11 cellular contexts compared by ENCODE assay signal in genomic region chr4:108247511-108248088, GRCh38.
DNase-seq lines count a peak whose midpoint lies in the region; ATAC-seq and TF ChIP-seq lines count a peak whose summit lies in the region.
"Had no signal": no experiment of that assay in that cellular context is flagged by ENCODE, and none has a peak within 500 bp of the region (broad histone marks: within the 10 kb centered on the region; RNA-seq: fewer than 3 reads in every experiment).

No MANE protein-coding gene starts in this region.

- H4K20me1 ChIP-seq in PC-9 (ENCODE audit: insufficient read depth), result no peaks in the 10 kb centered on the region

- POLR2A ChIA-PET in PC-9 (lab: Charles Lee; ENCODE audit: unreplicated experiment), result no interaction called here

- H3K4me2 ChIP-seq in PC-9, result no peak overlapping the region

- H3K36me3 ChIP-seq in PC-9 (ENCODE audit: low read depth), result no peaks in the 10 kb centered on the region
- no peaks in the 10 kb centered on the region for H3K36me3 ChIP-seq in left ventricle myocardium inferior

- H3K9me3 ChIP-seq in PC-9 (ENCODE audit: insufficient read depth, low read depth), result no peaks in the 10 kb centered on the region
- peaks cover 22% of the 10 kb centered on the region for H3K9me3 ChIP-seq in left ventricle myocardium inferior (replicated peaks)

- intact Hi-C loops in PC-9 (cut with micrococcal nuclease; ENCODE audit: unreplicated experiment) (no loop called here), left ventricle myocardium inferior (cut with micrococcal nuclease) (no loop called here)

- H3K27me3 ChIP-seq in PC-9 (ENCODE audit: insufficient read depth, low read depth), result no peaks in the 10 kb centered on the region
- H3K27me3 ChIP-seq in left ventricle myocardium inferior (ENCODE audit: low read depth), result peaks cover 3% of the 10 kb centered on the region

- H3K9me2 ChIP-seq in PC-9 (ENCODE audit: insufficient read depth), result no peaks in the 10 kb centered on the region

- H3K4me3 ChIP-seq in PC-9, result no peak overlapping the region
- no peak overlapping the region for H3K4me3 ChIP-seq in left ventricle myocardium inferior

- no peaks in the 10 kb centered on the region for H3F3A ChIP-seq in PC-9 (ENCODE audit: insufficient read depth, low read depth)

- H3K4me1 ChIP-seq in PC-9 (replicated peaks; ENCODE audit: insufficient read depth), result no peaks in the 10 kb centered on the region
- H3K4me1 ChIP-seq in left ventricle myocardium inferior, result no peaks in the 10 kb centered on the region

- ATAC-seq in GM18502 (IDR thresholded peaks at IDR 0.05; ENCODE audit: poor library complexity, unreplicated experiment), result no peak
- ATAC-seq: HepG2 had no signal

- CTCF ChIA-PET in PC-9 (lab: Charles Lee), result no interaction called here

- BruUV-seq in PC-9 (replicated peaks; lab: Mats Ljungman, UMichigan), result no TSS peak

- peak; percentile 41 for DNase-seq in Daoy (ENCODE audit: low read depth)
- DNase-seq in NCI-H1105 treated with DMSO at 0.1 percent for 48 hours (lab: John Stamatoyannopoulos, UW), result peak; percentile 97
- peak; percentile 45 to 61 for DNase-seq in PC-9
- DNase-seq in kidney tubule cell (ENCODE audit: low spot score), result peak; percentile 47
- no peak for DNase-seq in HuH-7 (ENCODE audit: low spot score)
- DNase-seq in dedifferentiated amniotic fluid mesenchymal stem cell (ENCODE audit: extremely low spot score), result no peak
- DNase-seq in left ventricle myocardium inferior, result no peak
- DNase-seq: CD4-positive, CD25-positive, alpha-beta regulatory T cell; stimulated activated CD4-positive, alpha-beta T cell treated with anti-CD3 and anti-CD28 coated beads, Interleukin-2, amount 100 ng/mL, for 48 hours had no signal

- TF ChIP-seq CTCF in PC-9 (conservative IDR thresholded peaks at IDR 0.05), result no peak
- TF ChIP-seq CTCF in left ventricle myocardium inferior (IDR thresholded peaks at IDR 0.05; ENCODE audit: borderline replicate concordance), result no peak

- H3K79me2 ChIP-seq in PC-9 (ENCODE audit: low read depth), result no peaks in the 10 kb centered on the region

- H2AFZ ChIP-seq in PC-9, result no peak overlapping the region

- no peak overlapping the region for H3K27ac ChIP-seq in PC-9
- no peak overlapping the region for H3K27ac ChIP-seq in left ventricle myocardium inferior (replicated peaks)

Comparison
In these comparisons a context has a peak if more than half of its experiments do, and no peak if none do; other contexts are left out.
1. DNase-seq: peak in Daoy (single experiment), NCI-H1105 treated with DMSO at 0.1 percent for 48 hours (single experiment), PC-9 (2 of 2) and kidney tubule cell (single experiment); none in HuH-7 (single experiment), dedifferentiated amniotic fluid mesenchymal stem cell (single experiment) and left ventricle myocardium inferior (single experiment).